24 cellular contexts compared by ENCODE assay signal in the genomic region with DNA sequence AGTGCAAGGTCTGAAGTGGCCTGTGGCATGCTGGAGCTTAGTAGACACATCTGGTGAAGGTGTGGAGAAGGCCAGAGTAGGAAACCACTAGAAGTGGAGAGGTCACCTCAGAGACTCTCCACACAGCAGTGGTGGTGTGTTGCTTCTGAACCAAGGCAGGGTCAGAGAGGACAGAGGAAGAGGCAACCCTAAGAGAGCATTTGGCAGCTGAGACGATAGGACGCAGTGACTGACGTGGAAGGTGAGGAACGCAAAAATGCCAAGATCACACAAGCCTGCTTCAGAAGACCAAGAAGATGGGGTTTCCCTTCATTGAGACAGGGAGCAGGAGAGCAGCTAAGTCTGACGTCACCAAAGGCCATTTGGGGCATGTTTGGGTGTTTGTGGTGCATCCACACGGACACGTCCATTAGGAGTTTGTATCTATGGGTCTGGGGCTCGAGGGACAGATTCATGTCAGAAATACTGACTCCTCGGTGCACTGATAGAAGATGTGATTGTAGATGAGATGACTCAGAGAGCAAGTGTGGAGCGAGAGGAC.
"Had no signal": no experiment of that assay in that cellular context is flagged by ENCODE, and none has a peak within 500 bp of the region (broad histone marks: within the 10 kb centered on the region; RNA-seq: fewer than 3 reads in every experiment).

No MANE protein-coding gene starts in this region.

- DNase-seq: activated CD4-positive, alpha-beta T cell treated with anti-CD3 and anti-CD28 coated beads for 4 hours; activated CD8-positive, alpha-beta memory T cell treated with anti-CD3 and anti-CD28 coated beads, Interleukin-2, amount 50 U/mL, for 4 hours; activated CD8-positive, alpha-beta T cell treated with anti-CD3 and anti-CD28 coated beads for 36 hours; activated gamma-delta T cell treated with Interleukin-2 at 50 U/mL for 16 hours; activated T-cell treated with anti-CD3 and anti-CD28 coated beads, Interleukin-2, amount 50 U/mL, for 72 hours; body of pancreas; MG63; NCI-H1105; NCI-H1436; NCI-H1694 treated with DMSO at 0.1 percent for 48 hours; NCI-H2029 treated with DMSO at 0.1 percent for 48 hours; NCI-H345; NCI-H510A; NCI-H526 treated with DMSO at 0.1 percent for 48 hours; NCI-H82; RPMI8226; T-cell had no signal

- H3K4me3 Mint-ChIP-seq: activated CD8-positive, alpha-beta T cell treated with anti-CD3 and anti-CD28 coated beads for 36 hours; activated naive CD4-positive, alpha-beta T cell treated with anti-CD3 and anti-CD28 coated beads, Interleukin-2, amount 50 U/mL, for 24 hours; activated T-cell treated with anti-CD3 and anti-CD28 coated beads, Interleukin-2, amount 50 U/mL, for 72 hours; T-cell had no signal

- H3K27me3 ChIP-seq: ascending aorta, body of pancreas, MG63 had no signal

- H3K36me3 Mint-ChIP-seq: activated naive CD4-positive, alpha-beta T cell treated with anti-CD3 and anti-CD28 coated beads, Interleukin-2, amount 50 U/mL, for 24 hours; T-cell had no signal

- H3K4me3 ChIP-seq: ascending aorta, body of pancreas, MG63, SK-N-MC had no signal

- H3K4me1 ChIP-seq: body of pancreas had no signal

- H3K9me3 ChIP-seq: ascending aorta, body of pancreas, MG63 had no signal

- H3K27ac ChIP-seq: ascending aorta, body of pancreas, SK-N-MC had no signal

- H3K9me3 Mint-ChIP-seq: activated CD8-positive, alpha-beta T cell treated with anti-CD3 and anti-CD28 coated beads for 36 hours; activated naive CD4-positive, alpha-beta T cell treated with anti-CD3 and anti-CD28 coated beads, Interleukin-2, amount 50 U/mL, for 24 hours; activated T-cell treated with anti-CD3 and anti-CD28 coated beads, Interleukin-2, amount 50 U/mL, for 72 hours; activated T-helper 2 cell treated with anti-CD3 and anti-CD28 coated beads, Interferon-gamma antibody, Interleukin-2, Interleukin-4, amounts not matched to agents 10 μg/mL and 5 μg/mL and 100 μg/mL, durations not matched to agents 14 hours and 24 hours and 36 hours; T-cell had no signal

- H3K27ac Mint-ChIP-seq: activated CD8-positive, alpha-beta T cell treated with anti-CD3 and anti-CD28 coated beads for 36 hours; activated naive CD4-positive, alpha-beta T cell treated with anti-CD3 and anti-CD28 coated beads, Interleukin-2, amount 50 U/mL, for 24 hours; activated T-cell treated with anti-CD3 and anti-CD28 coated beads, Interleukin-2, amount 50 U/mL, for 72 hours; activated T-helper 2 cell treated with anti-CD3 and anti-CD28 coated beads, Interferon-gamma antibody, Interleukin-2, Interleukin-4, amounts not matched to agents 10 μg/mL and 5 μg/mL and 100 μg/mL, durations not matched to agents 14 hours and 24 hours and 36 hours; T-cell had no signal

- H3K36me3 ChIP-seq: ascending aorta, MG63 had no signal

- ATAC-seq: activated CD4-positive, CD25-positive, alpha-beta regulatory T cell treated with anti-CD3 and anti-CD28 coated beads, Interleukin-2, amount 50 U/mL, for 24 hours; activated CD8-positive, alpha-beta T cell treated with anti-CD3 and anti-CD28 coated beads for 36 hours; activated T-cell treated with anti-CD3 and anti-CD28 coated beads, Interleukin-2, amount 50 U/mL, for 72 hours; body of pancreas; Panc1; Right ventricle myocardium inferior; T-cell had no signal

- H3K27me3 Mint-ChIP-seq: activated CD8-positive, alpha-beta T cell treated with anti-CD3 and anti-CD28 coated beads for 36 hours; activated naive CD4-positive, alpha-beta T cell treated with anti-CD3 and anti-CD28 coated beads, Interleukin-2, amount 50 U/mL, for 24 hours had no signal

- H3K4me1 Mint-ChIP-seq: activated naive CD4-positive, alpha-beta T cell treated with anti-CD3 and anti-CD28 coated beads, Interleukin-2, amount 50 U/mL, for 24 hours; T-cell had no signal
